Comparison of ENCODE assay signal across 24 cellular contexts in genomic region chr5:11468334-11469039, GRCh38.
DNase-seq lines count a peak whose midpoint lies in the region; ATAC-seq and TF ChIP-seq lines count a peak whose summit lies in the region.
"Had no signal": no experiment of that assay in that cellular context is flagged by ENCODE, and none has a peak within 500 bp of the region (broad histone marks: within the 10 kb centered on the region; RNA-seq: fewer than 3 reads in every experiment).

No MANE protein-coding gene starts in this region.

- H3K4me3 ChIP-seq in astrocyte of the cerebellum (ENCODE audit: low read depth, low read length): no peak overlapping the region
- H3K4me3 ChIP-seq: HAP-1, right atrium auricular region had no signal

- in situ Hi-C loops in astrocyte of the cerebellum (cut with HindIII; ENCODE audit: low sequenced_read_pairs): no loop called here

- TF ChIP-seq CTCF in astrocyte of the cerebellum (IDR thresholded peaks at IDR 0.05; ENCODE audit: low read depth, low read length, missing control alignments): no peak

- no peak for ATAC-seq in GM21576 (IDR thresholded peaks at IDR 0.05; ENCODE audit: unreplicated experiment)
- ATAC-seq: stimulated activated naive CD8-positive, alpha-beta T cell treated with anti-CD3 and anti-CD28 coated beads, Interleukin-15, Interleukin-2, amounts not matched to agents 100 U/mL and 50 U/mL, for 24 hours had no signal

- DNase-seq in HT1080 (ENCODE audit: low read depth): peak; percentile 70
- peak; percentile 32 for DNase-seq in astrocyte of the cerebellum (ENCODE audit: low read depth)
- DNase-seq in kidney glomerular epithelial cell (lab: John Stamatoyannopoulos, UW): peak; percentile 38
- no peak for DNase-seq in NOMO-1 treated with dmso at 0.1 percent for 144 hours (lab: John Stamatoyannopoulos, UW; ENCODE audit: unreplicated experiment)
- DNase-seq in NCI-H1417 treated with DMSO at 0.1 percent for 48 hours (lab: John Stamatoyannopoulos, UW): no peak
- DNase-seq in NCI-H82 treated with DMSO at 0.1 percent for 48 hours (lab: John Stamatoyannopoulos, UW; ENCODE audit: unreplicated experiment): no peak
- DNase-seq: activated gamma-delta T cell; activated naive CD8-positive, alpha-beta T cell treated with anti-CD3 and anti-CD28 coated beads for 36 hours; activated T-cell treated with anti-CD3 and anti-CD28 coated beads, Interleukin-2, amount 50 U/mL, for 24 hours; aorta; C1 segment of cervical spinal cord; Caco-2; DMS53; hypothalamus; NCI-H1048; NCI-H1694; NCI-H446; NCI-H748 treated with DMSO at 0.1 percent for 48 hours; RPMI8226; stimulated activated CD4-positive, alpha-beta T cell treated with anti-CD3 and anti-CD28 coated beads, Interleukin-1b, Interleukin-23, amount 100 ng/mL, for 48 hours; stimulated activated naive CD8-positive, alpha-beta T cell treated with anti-CD3 and anti-CD28 coated beads, Interleukin-15, Interleukin-2, amounts not matched to agents 100 U/mL and 50 U/mL, for 24 hours had no signal

Comparison
In these comparisons a context has a peak if more than half of its experiments do, and no peak if none do; other contexts are left out.
1. DNase-seq: peak in HT1080 (single experiment), astrocyte of the cerebellum (single experiment) and kidney glomerular epithelial cell (single experiment); none in NOMO-1 treated with dmso at 0.1 percent for 144 hours (single experiment), NCI-H1417 treated with DMSO at 0.1 percent for 48 hours (single experiment) and NCI-H82 treated with DMSO at 0.1 percent for 48 hours (single experiment).